Comparison of ENCODE assay signal across 8 cellular contexts in the genomic region with DNA sequence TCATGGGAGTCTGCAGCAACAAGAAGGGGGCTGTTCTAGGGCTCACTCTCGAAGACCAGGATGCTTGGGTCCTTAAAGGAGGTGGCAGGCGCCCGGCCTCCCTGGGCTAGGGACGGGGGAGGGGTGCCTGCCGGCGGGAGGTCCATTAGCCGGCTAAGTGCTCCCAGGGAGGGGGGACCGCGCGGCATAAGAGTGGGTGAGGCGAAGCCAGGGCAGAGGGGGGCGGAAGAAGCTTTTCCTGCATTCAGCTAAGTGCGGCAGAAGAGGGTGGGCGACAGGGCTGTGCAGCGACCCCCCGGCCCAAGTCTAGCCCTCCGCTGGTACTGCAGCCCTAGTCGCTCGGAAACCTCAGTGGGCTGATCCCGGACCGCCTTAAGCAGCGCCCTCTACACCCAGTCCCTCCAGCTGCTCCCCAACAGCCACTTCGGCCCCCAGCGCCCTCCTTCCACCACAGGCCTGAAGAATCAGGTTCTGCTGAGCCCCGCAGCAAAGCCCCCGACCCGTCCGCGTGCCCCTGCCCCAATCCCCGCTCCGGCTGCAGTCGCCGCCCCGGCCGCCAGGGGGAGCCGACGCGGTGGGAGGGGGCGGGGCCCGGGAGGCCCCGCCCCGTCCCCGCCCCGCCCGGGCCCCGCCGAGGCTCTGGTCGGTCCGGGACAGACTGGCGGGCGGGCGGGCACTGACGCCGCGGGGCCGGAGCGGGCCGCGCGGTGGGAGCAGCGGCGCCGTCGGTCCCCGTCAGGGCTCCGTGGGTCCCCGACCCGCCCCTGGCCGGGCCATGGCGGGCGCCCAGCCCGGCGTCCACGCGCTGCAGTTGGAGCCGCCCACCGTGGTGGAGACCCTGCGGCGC. TPM values are rescaled to one million over a fixed set of nuclear protein-coding genes. Genes with fewer than 3 reads are reported as not detected.
DNase-seq lines count a peak whose midpoint lies in the region; ATAC-seq and TF ChIP-seq lines count a peak whose summit lies in the region.

Gene PLCB3, plus strand, starts transcription at position 656 of the 847 bp plus-strand sequence. Its CDS starts 120 bp downstream, at position 776.

- intact Hi-C loops in body of pancreas (cut with DNase I), result no loop called here

- in situ Hi-C loops in GM13977 (cut with MboI; ENCODE audit: low pct_unique_long_range_greater_than_20kb, low sequenced_read_pairs, unreplicated experiment), result no loop called here

- H3K27ac ChIP-seq in ACC112 (ENCODE audit: low read depth, low read length) (peak within 1 kb of the TSS; percentile 11; the same call in 1 of the 2 replicates), body of pancreas (peak within 1 kb of the TSS in 3 of 4 donors; percentile 46 to 67 (median 48)), iPS-20b (ENCODE audit: low read length) (peak within 1 kb of the TSS; percentile 87), skeletal muscle tissue (ENCODE audit: low read depth, low read length) (no peak within 1 kb of the TSS)

- H3K4me1 ChIP-seq in ACC112 (ENCODE audit: control insufficient read depth, insufficient read depth, low read length, unreplicated experiment) (peaks cover 23% of the 10 kb centered on the region), body of pancreas (peaks cover 35% of the 10 kb centered on the region), iPS-20b (ENCODE audit: insufficient read depth, low read length) (peaks cover 28% of the 10 kb centered on the region), skeletal muscle tissue (ENCODE audit: control insufficient read depth in 3 of 3, insufficient read depth in 3 of 3, low read length in 3 of 3) (peaks cover 40 to 50% (median 44%) of the 10 kb centered on the region in 3 donors)

- TF ChIP-seq CTCF in GM13977 (IDR thresholded peaks at IDR 0.05; ENCODE audit: extremely low read depth, insufficient read depth, missing control alignments) (peak; percentile 73), body of pancreas (IDR thresholded peaks at IDR 0.05) (peak; percentile 51 to 95 (median 79))

- peak within 1 kb of the TSS; percentile 55 for H2AFZ ChIP-seq in ACC112 (ENCODE audit: low read length, unreplicated experiment)

- H3K9ac ChIP-seq in iPS-20b (ENCODE audit: low read depth, low read length) (peak within 1 kb of the TSS; percentile 90; the same call in 1 of the 2 replicates), skeletal muscle tissue (ENCODE audit: low read depth in 1 of 3, low read length in 3 of 3) (peak within 1 kb of the TSS; percentile 80 to 84 (median 81))

- WGBS in body of pancreas, 2 donors, result 1% methylated on average over 37 of the region's 79 CpGs; no CpG with 5 or more reads in 1 of the 2 donors

- DNase-seq in GM13977 (ENCODE audit: low spot score), result peak; percentile 96
- peak in 41 of 76 experiments; percentile 11 to 66 (median 38) for DNase-seq in HUDEP-2 (lab: John Stamatoyannopoulos, UW; ENCODE audit: unreplicated experiment in 76 of 76)
- peak; percentile 40 to 56 (median 49) for DNase-seq in T-helper 2 cell
- peak; percentile 54 to 68 (median 62) for DNase-seq in body of pancreas
- DNase-seq in SIG-M5 (lab: John Stamatoyannopoulos, UW), result no peak

- peaks cover 22% of the 10 kb centered on the region for H3K79me2 ChIP-seq in ACC112 (ENCODE audit: control insufficient read depth, insufficient read depth, low read length, unreplicated experiment)

- H3K4me3 ChIP-seq in ACC112 (ENCODE audit: low read depth, low read length), result peak within 1 kb of the TSS; percentile 87
- H3K4me3 ChIP-seq in body of pancreas, result peak within 1 kb of the TSS; percentile 29 to 62
- peak within 1 kb of the TSS; percentile 94 for H3K4me3 ChIP-seq in iPS-20b (ENCODE audit: low read length)
- H3K4me3 ChIP-seq in skeletal muscle tissue (ENCODE audit: low read length in 3 of 3), result peak within 1 kb of the TSS; percentile 73 to 78 (median 78)

- H3K9me3 ChIP-seq in body of pancreas, result no peaks in the 10 kb centered on the region
- H3K9me3 ChIP-seq in iPS-20b (ENCODE audit: insufficient read depth, low read depth, low read length), result no peaks in the 10 kb centered on the region
- H3K9me3 ChIP-seq in skeletal muscle tissue (ENCODE audit: control insufficient read depth in 3 of 3, low read length in 3 of 3), result no peaks in the 10 kb centered on the region

- TF ChIP-seq POLR2A in body of pancreas (IDR thresholded peaks at IDR 0.05), result peak in 1 of 3 donors; percentile 18

- peak; percentile 65 for ATAC-seq in body of pancreas

- no peaks in the 10 kb centered on the region for H3K27me3 ChIP-seq in ACC112 (ENCODE audit: insufficient read depth, low read length)
- no peaks in the 10 kb centered on the region for H3K27me3 ChIP-seq in body of pancreas
- no peaks in the 10 kb centered on the region for H3K27me3 ChIP-seq in iPS-20b (ENCODE audit: insufficient read depth, low read length)
- no peaks in the 10 kb centered on the region for H3K27me3 ChIP-seq in skeletal muscle tissue (ENCODE audit: control insufficient read depth in 3 of 3, insufficient read depth in 3 of 3, low read length in 3 of 3)

- no peaks in the 10 kb centered on the region for H3K36me3 ChIP-seq in ACC112 (ENCODE audit: insufficient read depth, low read length)
- H3K36me3 ChIP-seq in body of pancreas (replicated peaks in 1 of 2; ENCODE audit: insufficient read depth in 1 of 2, low read depth in 2 of 2), result no peaks in the 10 kb centered on the region
- peaks cover 17% of the 10 kb centered on the region for H3K36me3 ChIP-seq in iPS-20b (ENCODE audit: insufficient read depth, low read depth, low read length)
- peaks cover 3 to 10% (median 5%) of the 10 kb centered on the region in 3 donors for H3K36me3 ChIP-seq in skeletal muscle tissue (ENCODE audit: control insufficient read depth in 3 of 3, insufficient read depth in 3 of 3, low read length in 3 of 3)

RNA-seq across cellular contexts. Expression of gene PLCB3, which starts in this region (rescaled TPM):
- total RNA-seq in body of pancreas (10 to 100 TPM; 13.8 to 14.5 TPM), skeletal muscle tissue (9.4 TPM)
